In genomic region chr3:128698211-128699011, GRCh38 we compare ENCODE assay signal across 8 cellular contexts. TPM values are rescaled to one million over a fixed set of nuclear protein-coding genes. Genes with fewer than 3 reads are reported as not detected.
DNase-seq lines count a peak whose midpoint lies in the region; ATAC-seq and TF ChIP-seq lines count a peak whose summit lies in the region.

No MANE protein-coding gene starts in this region.

- no peaks in the 10 kb centered on the region; the same call in 1 of the 2 replicates for H3K9me3 ChIP-seq in AG04450 (ENCODE audit: control insufficient read depth, insufficient read depth, low read length)
- no peaks in the 10 kb centered on the region for H3K9me3 ChIP-seq in HEK293 (ENCODE audit: control insufficient read depth, insufficient read depth, low read depth, low read length)
- no peaks in the 10 kb centered on the region for H3K9me3 ChIP-seq in tibial artery

- peak overlapping the region; percentile 45 for H3K4me3 ChIP-seq in AG04450 (ENCODE audit: low read depth, low read length)
- peak overlapping the region; percentile 25; the same call in 1 of the 2 replicates for H3K4me3 ChIP-seq in HEK293 (ENCODE audit: low read depth, low read length)
- H3K4me3 ChIP-seq in tibial artery: peak overlapping the region; percentile 60 to 84

- no peak for TF ChIP-seq POLR2A in erythroblast (IDR thresholded peaks at IDR 0.05; ENCODE audit: low read length)

- H3K36me3 ChIP-seq in HEK293 (ENCODE audit: control insufficient read depth in 2 of 2, insufficient read depth in 1 of 2, low read length in 2 of 2): no peaks in the 10 kb centered on the region
- no peaks in the 10 kb centered on the region for H3K36me3 ChIP-seq in tibial artery

- ATAC-seq in HG03354 (IDR thresholded peaks at IDR 0.05; ENCODE audit: poor library complexity, severe bottlenecking, unreplicated experiment): no peak
- no peak for ATAC-seq in HG03159 (IDR thresholded peaks at IDR 0.05; ENCODE audit: unreplicated experiment)

- TF ChIP-seq CTCF in AG04450 (IDR thresholded peaks at IDR 0.05; ENCODE audit: low read depth, low read length) (no peak), HEK293 (tag by site-specific recombination; IDR thresholded peaks at IDR 0.05) (no peak), tibial artery (IDR thresholded peaks at IDR 0.05) (no peak)

- CTCF ChIA-PET in AG04450 (lab: Charles Lee): interaction anchor here (1.5 kb wide), 1 partner anchor 18 kb away, joined by 5 read pairs; no protein-coding TSS in a partner anchor
- CTCF ChIA-PET in HEK293 (lab: Yijun Ruan, JAX): interaction anchor here (2.8 kb wide), 1 partner anchor 18 kb away, joined by 11 read pairs; no protein-coding TSS in a partner anchor

- H3K27me3 ChIP-seq in AG04450 (ENCODE audit: control insufficient read depth, insufficient read depth, low read length): peaks cover 3% of the 10 kb centered on the region
- no peaks in the 10 kb centered on the region for H3K27me3 ChIP-seq in tibial artery

- intact Hi-C loops in tibial artery (cut with DNase I; ENCODE audit: low total_unique reads): no loop called here

- DNase-seq in AG04450 (ENCODE audit: low read depth, low spot score) (no peak), erythroblast (lab: John Stamatoyannopoulos, UW) (peak; percentile 43 to 44), midbrain (lab: John Stamatoyannopoulos, UW) (peak; percentile 43), tibial artery (peak; percentile 26 to 70)
- peak; percentile 26 for DNase-seq in activated CD8-positive, alpha-beta memory T cell treated with anti-CD3 and anti-CD28 coated beads, Interleukin-2, amount 50 U/mL, for 4 hours

- POLR2A ChIA-PET in AG04450 (lab: Yijun Ruan, JAX): interaction anchor here (1.7 kb wide), 1 partner anchor 18 kb away, joined by 3 read pairs; no protein-coding TSS in a partner anchor
- POLR2A ChIA-PET in HEK293 (lab: Yijun Ruan, JAX): interaction anchor here (0.7 kb wide), 1 partner anchor 14 kb away, joined by 14 read pairs; no protein-coding TSS in a partner anchor

- H3K27ac ChIP-seq in AG04450 (ENCODE audit: low read depth, low read length) (no peak overlapping the region), HEK293 (ENCODE audit: extremely low read depth, low read depth, low read length) (no peak overlapping the region), tibial artery (peak overlapping the region; percentile 87 to 93)

- no peaks in the 10 kb centered on the region for H3K4me1 ChIP-seq in HEK293 (ENCODE audit: control insufficient read depth, insufficient read depth, low read length)
- H3K4me1 ChIP-seq in tibial artery: peaks cover 0 to 6% (median 2%) of the 10 kb centered on the region in 4 donors

TF ChIP-seq in HEK293, 187 proteins besides CTCF, POLR2A, EP300 and RAD21:
- no peak for TF ChIP-seq IKZF3 (tag by site-specific recombination; IDR thresholded peaks at IDR 0.05)
- TF ChIP-seq, protein P1, sequence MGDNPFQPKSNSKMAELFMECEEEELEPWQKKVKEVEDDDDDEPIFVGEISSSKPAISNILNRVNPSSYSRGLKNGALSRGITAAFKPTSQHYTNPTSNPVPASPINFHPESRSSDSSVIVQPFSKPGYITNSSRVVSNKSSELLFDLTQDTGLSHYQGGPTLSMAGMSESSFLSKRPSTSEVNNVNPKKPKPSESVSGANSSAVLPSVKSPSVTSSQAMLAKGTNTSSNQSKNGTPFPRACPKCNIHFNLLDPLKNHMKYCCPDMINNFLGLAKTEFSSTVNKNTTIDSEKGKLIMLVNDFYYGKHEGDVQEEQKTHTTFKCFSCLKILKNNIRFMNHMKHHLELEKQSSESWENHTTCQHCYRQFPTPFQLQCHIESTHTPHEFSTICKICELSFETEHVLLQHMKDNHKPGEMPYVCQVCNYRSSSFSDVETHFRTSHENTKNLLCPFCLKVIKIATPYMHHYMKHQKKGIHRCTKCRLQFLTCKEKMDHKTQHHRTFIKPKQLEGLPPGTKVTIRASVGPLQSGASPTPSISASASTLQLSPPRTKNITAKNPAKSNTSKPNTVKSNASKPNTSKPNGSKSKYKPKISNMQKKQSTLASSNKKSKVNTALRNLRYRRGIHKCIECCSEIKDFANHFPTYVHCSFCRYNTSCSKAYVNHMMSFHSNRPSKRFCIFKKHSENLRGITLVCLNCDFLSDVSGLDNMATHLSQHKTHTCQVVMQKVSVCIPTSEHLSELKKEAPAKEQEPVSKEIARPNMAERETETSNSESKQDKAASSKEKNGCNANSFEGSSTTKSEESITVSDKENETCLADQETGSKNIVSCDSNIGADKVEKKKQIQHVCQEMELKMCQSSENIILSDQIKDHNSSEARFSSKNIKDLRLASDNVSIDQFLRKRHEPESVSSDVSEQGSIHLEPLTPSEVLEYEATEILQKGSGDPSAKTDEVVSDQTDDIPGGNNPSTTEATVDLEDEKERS (tag by site-specific recombination; IDR thresholded peaks at IDR 0.05): no peak
- no peak for TF ChIP-seq BCL11A (tag by site-specific recombination; IDR thresholded peaks at IDR 0.05; ENCODE audit: low read depth)
- TF ChIP-seq GLIS2 (tag by site-specific recombination; IDR thresholded peaks at IDR 0.05): no peak
- TF ChIP-seq ZNF341 (tag by site-specific recombination; IDR thresholded peaks at IDR 0.05; ENCODE audit: low read depth): no peak
- TF ChIP-seq KLF10 (tag by site-specific recombination; IDR thresholded peaks at IDR 0.05): no peak
- TF ChIP-seq ZNF24 (tag by site-specific recombination; IDR thresholded peaks at IDR 0.05): no peak
- TF ChIP-seq ZNF416 (tag by site-specific recombination; IDR thresholded peaks at IDR 0.05): no peak
- no peak for TF ChIP-seq ZNF132 (tag by site-specific recombination; IDR thresholded peaks at IDR 0.05; ENCODE audit: borderline replicate concordance)
- TF ChIP-seq KLF7 (tag by site-specific recombination; IDR thresholded peaks at IDR 0.05; ENCODE audit: borderline replicate concordance): no peak
- TF ChIP-seq, protein P2, sequence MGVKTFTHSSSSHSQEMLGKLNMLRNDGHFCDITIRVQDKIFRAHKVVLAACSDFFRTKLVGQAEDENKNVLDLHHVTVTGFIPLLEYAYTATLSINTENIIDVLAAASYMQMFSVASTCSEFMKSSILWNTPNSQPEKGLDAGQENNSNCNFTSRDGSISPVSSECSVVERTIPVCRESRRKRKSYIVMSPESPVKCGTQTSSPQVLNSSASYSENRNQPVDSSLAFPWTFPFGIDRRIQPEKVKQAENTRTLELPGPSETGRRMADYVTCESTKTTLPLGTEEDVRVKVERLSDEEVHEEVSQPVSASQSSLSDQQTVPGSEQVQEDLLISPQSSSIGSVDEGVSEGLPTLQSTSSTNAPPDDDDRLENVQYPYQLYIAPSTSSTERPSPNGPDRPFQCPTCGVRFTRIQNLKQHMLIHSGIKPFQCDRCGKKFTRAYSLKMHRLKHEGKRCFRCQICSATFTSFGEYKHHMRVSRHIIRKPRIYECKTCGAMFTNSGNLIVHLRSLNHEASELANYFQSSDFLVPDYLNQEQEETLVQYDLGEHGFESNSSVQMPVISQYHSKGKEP (tag by site-specific recombination; IDR thresholded peaks at IDR 0.05): no peak
- TF ChIP-seq ZFP41 (tag by site-specific recombination; IDR thresholded peaks at IDR 0.05; ENCODE audit: borderline replicate concordance): no peak
- TF ChIP-seq, protein P3, sequence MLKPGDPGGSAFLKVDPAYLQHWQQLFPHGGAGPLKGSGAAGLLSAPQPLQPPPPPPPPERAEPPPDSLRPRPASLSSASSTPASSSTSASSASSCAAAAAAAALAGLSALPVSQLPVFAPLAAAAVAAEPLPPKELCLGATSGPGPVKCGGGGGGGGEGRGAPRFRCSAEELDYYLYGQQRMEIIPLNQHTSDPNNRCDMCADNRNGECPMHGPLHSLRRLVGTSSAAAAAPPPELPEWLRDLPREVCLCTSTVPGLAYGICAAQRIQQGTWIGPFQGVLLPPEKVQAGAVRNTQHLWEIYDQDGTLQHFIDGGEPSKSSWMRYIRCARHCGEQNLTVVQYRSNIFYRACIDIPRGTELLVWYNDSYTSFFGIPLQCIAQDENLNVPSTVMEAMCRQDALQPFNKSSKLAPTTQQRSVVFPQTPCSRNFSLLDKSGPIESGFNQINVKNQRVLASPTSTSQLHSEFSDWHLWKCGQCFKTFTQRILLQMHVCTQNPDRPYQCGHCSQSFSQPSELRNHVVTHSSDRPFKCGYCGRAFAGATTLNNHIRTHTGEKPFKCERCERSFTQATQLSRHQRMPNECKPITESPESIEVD (tag by site-specific recombination; IDR thresholded peaks at IDR 0.05): no peak
- TF ChIP-seq, protein P4, sequence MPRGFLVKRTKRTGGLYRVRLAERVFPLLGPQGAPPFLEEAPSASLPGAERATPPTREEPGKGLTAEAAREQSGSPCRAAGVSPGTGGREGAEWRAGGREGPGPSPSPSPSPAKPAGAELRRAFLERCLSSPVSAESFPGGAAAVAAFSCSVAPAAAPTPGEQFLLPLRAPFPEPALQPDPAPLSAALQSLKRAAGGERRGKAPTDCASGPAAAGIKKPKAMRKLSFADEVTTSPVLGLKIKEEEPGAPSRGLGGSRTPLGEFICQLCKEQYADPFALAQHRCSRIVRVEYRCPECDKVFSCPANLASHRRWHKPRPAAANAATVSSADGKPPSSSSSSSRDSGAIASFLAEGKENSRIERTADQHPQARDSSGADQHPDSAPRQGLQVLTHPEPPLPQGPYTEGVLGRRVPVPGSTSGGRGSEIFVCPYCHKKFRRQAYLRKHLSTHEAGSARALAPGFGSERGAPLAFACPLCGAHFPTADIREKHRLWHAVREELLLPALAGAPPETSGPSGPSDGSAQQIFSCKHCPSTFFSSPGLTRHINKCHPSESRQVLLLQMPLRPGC (tag by site-specific recombination; IDR thresholded peaks at IDR 0.05): no peak
- TF ChIP-seq ZNF302 (tag by site-specific recombination; IDR thresholded peaks at IDR 0.05; ENCODE audit: low read depth): no peak
- no peak for TF ChIP-seq ZNF837 (tag by site-specific recombination; IDR thresholded peaks at IDR 0.05)

RNA-seq across cellular contexts. Expression of gene RAB7A, which starts 27.6 kb away (rescaled TPM):
- 261 and 266 TPM in 2 replicates for polyA plus RNA-seq in AG04450 (2011; rRNA removed)
- polyA minus RNA-seq in AG04450 (2011; rRNA and poly(A)+ RNA removed): 142 and 143 TPM in 2 replicates

RNA-seq across cellular contexts. Expression of gene RPN1, which starts 47.8 kb away (rescaled TPM):
- polyA plus RNA-seq in AG04450 (2011; rRNA removed): 403 and 458 TPM in 2 replicates
- 520 and 535 TPM in 2 replicates for polyA minus RNA-seq in AG04450 (2011; rRNA and poly(A)+ RNA removed)

Comparison
In these comparisons a context has a peak if more than half of its experiments do, and no peak if none do; other contexts are left out.
1. H3K27ac ChIP-seq: peak in tibial artery (2 of 2); none in AG04450 (single experiment) and HEK293 (single experiment).
2. Peak in every context shown above with its lines, with median percentiles within 50 percentile points of each other: H3K4me3 ChIP-seq.